9 cellular contexts compared by ENCODE assay signal in genomic region chr5:1106385-1107166, GRCh38. TPM values are rescaled to one million over a fixed set of nuclear protein-coding genes. Genes with fewer than 3 reads are reported as not detected.
DNase-seq lines count a peak whose midpoint lies in the region; ATAC-seq and TF ChIP-seq lines count a peak whose summit lies in the region.
"Had no signal": no experiment of that assay in that cellular context is flagged by ENCODE, and none has a peak within 500 bp of the region (broad histone marks: within the 10 kb centered on the region; RNA-seq: fewer than 3 reads in every experiment).

No MANE protein-coding gene starts in this region.

- H3K9me3 Mint-ChIP-seq in activated CD8-positive, alpha-beta T cell treated with anti-CD3 and anti-CD28 coated beads, Interleukin-2, amount 10 ng/mL, durations not matched to agents 7 days and 5 days (ENCODE audit: insufficient read depth): no peaks in the 10 kb centered on the region
- H3K9me3 Mint-ChIP-seq in glutamatergic neuron (ENCODE audit: unreplicated experiment): peaks cover 4% of the 10 kb centered on the region
- no peaks in the 10 kb centered on the region for H3K9me3 Mint-ChIP-seq in stimulated activated effector memory CD8-positive, alpha-beta T cell treated with anti-CD3 and anti-CD28 coated beads, Interleukin-12 subunit alpha, Interleukin-12 subunit beta, amount 100 ng/mL, for 72 hours

- ATAC-seq in activated CD8-positive, alpha-beta T cell treated with anti-CD3 and anti-CD28 coated beads, Interleukin-2, amount 10 ng/mL, durations not matched to agents 7 days and 5 days: peak; percentile 8
- ATAC-seq in stimulated activated effector memory CD8-positive, alpha-beta T cell treated with anti-CD3 and anti-CD28 coated beads, Interleukin-12 subunit alpha, Interleukin-12 subunit beta, amount 100 ng/mL, for 72 hours: no peak
- ATAC-seq: psoas muscle had no signal

- peaks cover 85% of the 10 kb centered on the region for H3K4me1 Mint-ChIP-seq in activated CD8-positive, alpha-beta T cell treated with anti-CD3 and anti-CD28 coated beads, Interleukin-2, amount 10 ng/mL, durations not matched to agents 7 days and 5 days (ENCODE audit: low read depth)
- H3K4me1 Mint-ChIP-seq in glutamatergic neuron (ENCODE audit: low read depth, unreplicated experiment): peaks cover 28% of the 10 kb centered on the region
- H3K4me1 Mint-ChIP-seq in stimulated activated effector memory CD8-positive, alpha-beta T cell treated with anti-CD3 and anti-CD28 coated beads, Interleukin-12 subunit alpha, Interleukin-12 subunit beta, amount 100 ng/mL, for 72 hours: peaks cover 66% of the 10 kb centered on the region

- no peaks in the 10 kb centered on the region for H3K27me3 Mint-ChIP-seq in activated CD8-positive, alpha-beta T cell treated with anti-CD3 and anti-CD28 coated beads, Interleukin-2, amount 10 ng/mL, durations not matched to agents 7 days and 5 days (ENCODE audit: low read depth)
- H3K27me3 Mint-ChIP-seq in glutamatergic neuron (ENCODE audit: unreplicated experiment): peaks cover 8% of the 10 kb centered on the region

- H3K27ac Mint-ChIP-seq in activated CD8-positive, alpha-beta T cell treated with anti-CD3 and anti-CD28 coated beads, Interleukin-2, amount 10 ng/mL, durations not matched to agents 7 days and 5 days: peak overlapping the region; percentile 98
- H3K27ac Mint-ChIP-seq in glutamatergic neuron (ENCODE audit: unreplicated experiment): peak overlapping the region; percentile 9
- H3K27ac Mint-ChIP-seq in stimulated activated effector memory CD8-positive, alpha-beta T cell treated with anti-CD3 and anti-CD28 coated beads, Interleukin-12 subunit alpha, Interleukin-12 subunit beta, amount 100 ng/mL, for 72 hours: peak overlapping the region; percentile 84

- POLR2A ChIA-PET in activated CD8-positive, alpha-beta T cell treated with anti-CD3 and anti-CD28 coated beads, Interleukin-2, amount 10 ng/mL, durations not matched to agents 7 days and 5 days (lab: Charles Lee): interaction anchor here (1.2 to 1.6 kb wide), 4 partner anchors 7 to 143 kb away, joined by 3 to 5 read pairs (median 4); no protein-coding TSS in a partner anchor

- peaks cover 57% of the 10 kb centered on the region for H3K36me3 Mint-ChIP-seq in activated CD8-positive, alpha-beta T cell treated with anti-CD3 and anti-CD28 coated beads, Interleukin-2, amount 10 ng/mL, durations not matched to agents 7 days and 5 days (ENCODE audit: low read depth)
- H3K36me3 Mint-ChIP-seq in glutamatergic neuron (ENCODE audit: unreplicated experiment): no peaks in the 10 kb centered on the region
- no peaks in the 10 kb centered on the region for H3K36me3 Mint-ChIP-seq in stimulated activated effector memory CD8-positive, alpha-beta T cell treated with anti-CD3 and anti-CD28 coated beads, Interleukin-12 subunit alpha, Interleukin-12 subunit beta, amount 100 ng/mL, for 72 hours

- CTCF ChIA-PET in activated CD8-positive, alpha-beta T cell treated with anti-CD3 and anti-CD28 coated beads, Interleukin-2, amount 10 ng/mL, durations not matched to agents 7 days and 5 days (lab: Charles Lee): interaction anchor here (1.0 to 2.9 kb wide), 5 partner anchors 34 to 273 kb away, joined by 3 to 11 read pairs (median 5); no protein-coding TSS in a partner anchor

- peak overlapping the region; percentile 88 for H3K4me3 Mint-ChIP-seq in activated CD8-positive, alpha-beta T cell treated with anti-CD3 and anti-CD28 coated beads, Interleukin-2, amount 10 ng/mL, durations not matched to agents 7 days and 5 days
- H3K4me3 Mint-ChIP-seq in glutamatergic neuron (ENCODE audit: unreplicated experiment): peak overlapping the region; percentile 25
- H3K4me3 Mint-ChIP-seq in stimulated activated effector memory CD8-positive, alpha-beta T cell treated with anti-CD3 and anti-CD28 coated beads, Interleukin-12 subunit alpha, Interleukin-12 subunit beta, amount 100 ng/mL, for 72 hours: peak overlapping the region; percentile 66

- peak; percentile 51 for DNase-seq in activated T-cell treated with anti-CD3 and anti-CD28 coated beads, Interleukin-2, amount 50 U/mL, for 1 hour
- DNase-seq in activated T-cell treated with anti-CD3 and anti-CD28 coated beads for 4 hours (no peak), glutamatergic neuron (no peak), NCI-H2081 (lab: John Stamatoyannopoulos, UW) (no peak), NK-92 (lab: John Stamatoyannopoulos, UW; ENCODE audit: unreplicated experiment) (no peak), DMS 273 (lab: John Stamatoyannopoulos, UW; ENCODE audit: unreplicated experiment) (no peak)
- peak; percentile 50 for DNase-seq in activated CD8-positive, alpha-beta T cell treated with anti-CD3 and anti-CD28 coated beads, Interleukin-2, amount 10 ng/mL, durations not matched to agents 7 days and 5 days
- no peak for DNase-seq in stimulated activated effector memory CD8-positive, alpha-beta T cell treated with anti-CD3 and anti-CD28 coated beads, Interleukin-12 subunit alpha, Interleukin-12 subunit beta, amount 100 ng/mL, for 72 hours (ENCODE audit: low spot score in 2 of 2)
- DNase-seq: psoas muscle had no signal

- no peak for TF ChIP-seq CTCF in glutamatergic neuron (IDR thresholded peaks at IDR 0.05; ENCODE audit: partially characterized antibody, unreplicated experiment)

RNA-seq across cellular contexts. Expression of gene SLC12A7, which starts 5.3 kb away (rescaled TPM):
- 100 to 1,000 TPM; 101 to 111 TPM for total RNA-seq in activated CD8-positive, alpha-beta T cell treated with anti-CD3 and anti-CD28 coated beads, Interleukin-2, amount 10 ng/mL, durations not matched to agents 7 days and 5 days
- total RNA-seq in glutamatergic neuron (ENCODE audit: unreplicated experiment): 147 TPM

Comparison
In these comparisons a context has a peak if more than half of its experiments do, and no peak if none do; other contexts are left out.
1. DNase-seq: peak in activated T-cell treated with anti-CD3 and anti-CD28 coated beads, Interleukin-2, amount 50 U/mL, for 1 hour (single experiment) and activated CD8-positive, alpha-beta T cell treated with anti-CD3 and anti-CD28 coated beads, Interleukin-2, amount 10 ng/mL, durations not matched to agents 7 days and 5 days (single experiment); none in activated T-cell treated with anti-CD3 and anti-CD28 coated beads for 4 hours (single experiment), glutamatergic neuron (single experiment), stimulated activated effector memory CD8-positive, alpha-beta T cell treated with anti-CD3 and anti-CD28 coated beads, Interleukin-12 subunit alpha, Interleukin-12 subunit beta, amount 100 ng/mL, for 72 hours (0 of 2), NCI-H2081 (0 of 2), NK-92 (single experiment) and DMS 273 (single experiment).
2. H3K27ac Mint-ChIP-seq: peak in every context shown above with its lines; median percentile 98 in activated CD8-positive, alpha-beta T cell treated with anti-CD3 and anti-CD28 coated beads, Interleukin-2, amount 10 ng/mL, durations not matched to agents 7 days and 5 days; 84 in stimulated activated effector memory CD8-positive, alpha-beta T cell treated with anti-CD3 and anti-CD28 coated beads, Interleukin-12 subunit alpha, Interleukin-12 subunit beta, amount 100 ng/mL, for 72 hours; 9 in glutamatergic neuron.
3. H3K4me3 Mint-ChIP-seq: peak in every context shown above with its lines; median percentile 88 in activated CD8-positive, alpha-beta T cell treated with anti-CD3 and anti-CD28 coated beads, Interleukin-2, amount 10 ng/mL, durations not matched to agents 7 days and 5 days; 66 in stimulated activated effector memory CD8-positive, alpha-beta T cell treated with anti-CD3 and anti-CD28 coated beads, Interleukin-12 subunit alpha, Interleukin-12 subunit beta, amount 100 ng/mL, for 72 hours; 25 in glutamatergic neuron.